1 cellular context compared by ENCODE assay signal in the genomic region with DNA sequence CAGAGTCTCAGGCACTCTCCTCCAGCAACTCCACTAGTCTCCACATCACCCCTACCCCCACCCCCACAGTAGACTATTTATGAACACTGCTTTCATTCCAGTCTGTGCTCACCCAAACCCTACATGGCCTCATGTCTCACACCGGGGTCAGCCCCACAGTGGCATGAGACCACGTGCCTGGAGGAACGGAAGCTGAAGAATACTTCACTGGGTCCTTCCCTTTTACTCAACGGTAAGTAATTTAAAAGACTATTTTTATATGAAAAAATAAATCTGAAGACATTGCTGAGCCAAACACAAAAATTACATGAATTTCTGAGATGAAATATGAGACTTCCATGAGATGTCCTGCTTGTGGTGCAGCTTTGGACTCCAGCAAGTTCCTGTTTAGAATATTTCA.
TF ChIP-seq lines count a peak whose summit lies in the region.

No MANE protein-coding gene starts in this region.

TF ChIP-seq in IMR-90, 13 proteins besides CTCF, POLR2A, EP300 and RAD21:
- TF ChIP-seq FOS (IDR thresholded peaks at IDR 0.05; ENCODE audit: low read depth, low read length) (no peak), MXI1 (IDR thresholded peaks at IDR 0.05; ENCODE audit: borderline replicate concordance, low read depth, low read length) (no peak), BHLHE40 (IDR thresholded peaks at IDR 0.05; ENCODE audit: low read depth, low read length) (peak; percentile 78), MAZ (IDR thresholded peaks at IDR 0.05; ENCODE audit: borderline replicate concordance, low read depth, low read length) (no peak)
- TF ChIP-seq, protein P1, sequence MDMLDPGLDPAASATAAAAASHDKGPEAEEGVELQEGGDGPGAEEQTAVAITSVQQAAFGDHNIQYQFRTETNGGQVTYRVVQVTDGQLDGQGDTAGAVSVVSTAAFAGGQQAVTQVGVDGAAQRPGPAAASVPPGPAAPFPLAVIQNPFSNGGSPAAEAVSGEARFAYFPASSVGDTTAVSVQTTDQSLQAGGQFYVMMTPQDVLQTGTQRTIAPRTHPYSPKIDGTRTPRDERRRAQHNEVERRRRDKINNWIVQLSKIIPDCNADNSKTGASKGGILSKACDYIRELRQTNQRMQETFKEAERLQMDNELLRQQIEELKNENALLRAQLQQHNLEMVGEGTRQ (IDR thresholded peaks at IDR 0.05; ENCODE audit: low read depth, low read length): peak; percentile 76
